In genomic region chr11:29219536-29219935, GRCh38 we compare ENCODE assay signal across 6 cellular contexts.
DNase-seq lines count a peak whose midpoint lies in the region; TF ChIP-seq lines count a peak whose summit lies in the region.
"Not testable (repeated sequence)": the region's sequence is repeated elsewhere in the genome, so short reads cannot be mapped to it uniquely, and the experiment has no call there.

No MANE protein-coding gene starts in this region.

- DNase-seq in AG10803 (ENCODE audit: low read depth) (peak; percentile 22), EL (peak; percentile 4), HS-27A (ENCODE audit: low read depth) (peak; percentile 3), M059J (ENCODE audit: low read depth) (peak; percentile 56), fibroblast of gingiva (ENCODE audit: low read depth) (peak; percentile 5), myocyte (ENCODE audit: low read depth) (peak; percentile 5)

- not testable (repeated sequence) for H3K4me3 ChIP-seq in AG10803 (ENCODE audit: low read length)

- not testable (repeated sequence) for TF ChIP-seq CTCF in AG10803 (conservative IDR thresholded peaks at IDR 0.05; ENCODE audit: low read length)

Comparison
In these comparisons a context has a peak if more than half of its experiments do, and no peak if none do; other contexts are left out.
1. DNase-seq: peak in every context shown above with its lines; median percentile 56 in M059J; 22 in AG10803; 5 in fibroblast of gingiva; 5 in myocyte; 4 in EL; 3 in HS-27A.